ENCODE assay signal across 1 cellular context in genomic region chr19:13150187-13150918, GRCh38.
TF ChIP-seq lines count a peak whose summit lies in the region.

Gene IER2 (plus strand): TSS chr19:13150411. CDS start chr19:13153187, 2,776 bp downstream.
Gene STX10 (minus strand): TSS chr19:13150375. CDS start chr19:13150173, 202 bp downstream.

TF ChIP-seq in K562, 482 proteins besides CTCF, POLR2A, EP300 and RAD21 (continued from another document and continues in another):
- peak in 1 of 2 experiments; percentile 17; a peak in 1 of 4 replicates for TF ChIP-seq ZMIZ1 (IDR thresholded peaks at IDR 0.05; ENCODE audit: low read depth in 2 of 2, low read length in 2 of 2)
- peak in 1 of 2 experiments; percentile 70; a peak in 1 of 3 replicates for TF ChIP-seq CBX3 (IDR thresholded peaks at IDR 0.05; ENCODE audit: borderline replicate concordance in 1 of 2, low read length in 2 of 2)
- no peak for TF ChIP-seq MYBL2 (IDR thresholded peaks at IDR 0.05; ENCODE audit: low read depth)
- TF ChIP-seq MYBL2 (CRISPR knock-in tag; IDR thresholded peaks at IDR 0.05; ENCODE audit: borderline replicate concordance), result no peak
- no peak; the same call in 1 of the 2 replicates for TF ChIP-seq ZKSCAN1 (IDR thresholded peaks at IDR 0.05; ENCODE audit: low read depth, low read length)
- TF ChIP-seq LCOR (CRISPR knock-in tag; IDR thresholded peaks at IDR 0.05), result peak; percentile 71; the same call in 1 of the 2 replicates
- TF ChIP-seq GATA2 (CRISPR knock-in tag; IDR thresholded peaks at IDR 0.05), result no peak
- TF ChIP-seq SAP30 (IDR thresholded peaks at IDR 0.05; ENCODE audit: borderline replicate concordance, insufficient read depth, low read depth, low read length, poor library complexity, severe bottlenecking), result peak; percentile 63
- TF ChIP-seq PTBP1 (IDR thresholded peaks at IDR 0.05; ENCODE audit: low read depth, low read length), result no peak
- TF ChIP-seq SAFB2 (IDR thresholded peaks at IDR 0.05; ENCODE audit: borderline replicate concordance, low read depth, low read length, severe bottlenecking), result no peak
- TF ChIP-seq CHD4 (IDR thresholded peaks at IDR 0.05; ENCODE audit: insufficient read depth, insufficient replicate concordance, low read depth, low read length, poor library complexity, severe bottlenecking), result no peak
- no peak for TF ChIP-seq THRB (CRISPR knock-in tag; conservative IDR thresholded peaks at IDR 0.05)
- peak; percentile 44 for TF ChIP-seq ARID1B (IDR thresholded peaks at IDR 0.05)
- TF ChIP-seq ZNF318 (IDR thresholded peaks at IDR 0.05; ENCODE audit: borderline replicate concordance in 1 of 2, low read depth in 1 of 2), result no peak
- TF ChIP-seq IRF1 (CRISPR knock-in tag; IDR thresholded peaks at IDR 0.05; ENCODE audit: borderline replicate concordance), result no peak
- TF ChIP-seq ZNF253 (CRISPR knock-in tag; conservative IDR thresholded peaks at IDR 0.05), result no peak
- TF ChIP-seq TFAP4 (CRISPR knock-in tag; IDR thresholded peaks at IDR 0.05; ENCODE audit: borderline replicate concordance), result peak; percentile 82
- TF ChIP-seq ARID3A (IDR thresholded peaks at IDR 0.05; ENCODE audit: borderline replicate concordance, low read depth, low read length), result peak; percentile 32; the same call in 1 of the 2 replicates
- no peak for TF ChIP-seq PRPF4 (IDR thresholded peaks at IDR 0.05; ENCODE audit: insufficient read depth, low read depth, low read length, poor library complexity, severe bottlenecking)
- TF ChIP-seq NFRKB (IDR thresholded peaks at IDR 0.05; ENCODE audit: low read depth), result peak; percentile 68
- no peak for TF ChIP-seq CCAR2 (IDR thresholded peaks at IDR 0.05; ENCODE audit: low read depth, low read length)
- no peak for TF ChIP-seq ZNF431 (CRISPR knock-in tag; IDR thresholded peaks at IDR 0.05)
- TF ChIP-seq PHF8 (IDR thresholded peaks at IDR 0.05; ENCODE audit: borderline replicate concordance, low read length), result peak; percentile 59; the same call in 1 of the 2 replicates
- TF ChIP-seq IRF2 (CRISPR knock-in tag; IDR thresholded peaks at IDR 0.05), result no peak
- no peak; the same call in 1 of the 2 replicates for TF ChIP-seq BRD4 (IDR thresholded peaks at IDR 0.05)
- TF ChIP-seq RCOR1 (IDR thresholded peaks at IDR 0.05; ENCODE audit: borderline replicate concordance in 1 of 2, low read depth in 2 of 2, low read length in 2 of 2), result no peak
- no peak for TF ChIP-seq WHSC1 (IDR thresholded peaks at IDR 0.05; ENCODE audit: low read length)
- peak; percentile 50; the same call in 1 of the 2 replicates for TF ChIP-seq FOXP4 (CRISPR knock-in tag; IDR thresholded peaks at IDR 0.05; ENCODE audit: borderline replicate concordance)
- no peak for TF ChIP-seq RERE (CRISPR knock-in tag; IDR thresholded peaks at IDR 0.05; ENCODE audit: borderline replicate concordance)
